In genomic region chr4:165625281-165625680, GRCh38 we compare ENCODE assay signal across 26 cellular contexts.
"Had no signal": no experiment of that assay in that cellular context is flagged by ENCODE, and none has a peak within 500 bp of the region (broad histone marks: within the 10 kb centered on the region; RNA-seq: fewer than 3 reads in every experiment).

No MANE protein-coding gene starts in this region.

- H3K27ac ChIP-seq: ascending aorta, body of pancreas, cardiac muscle cell, Peyer's patch, RWPE1, VCaP had no signal

- H3K36me3 ChIP-seq: ascending aorta, cardiac muscle cell, Peyer's patch had no signal

- ATAC-seq: activated naive CD4-positive, alpha-beta T cell treated with anti-CD3 and anti-CD28 coated beads, Interleukin-2, amount 50 U/mL, for 72 hours; activated naive CD8-positive, alpha-beta T cell treated with anti-CD3 and anti-CD28 coated beads, Interleukin-2, amount 50 U/mL, for 24 hours; activated T-cell treated with anti-CD3 and anti-CD28 coated beads, Interleukin-2, amount 50 U/mL, for 4 hours; body of pancreas had no signal

- H3K27me3 ChIP-seq: ascending aorta, body of pancreas, cardiac muscle cell, Peyer's patch had no signal

- H3K4me3 ChIP-seq: ascending aorta, body of pancreas, cardiac muscle cell, Peyer's patch had no signal

- H3K4me1 ChIP-seq: ascending aorta, body of pancreas, Peyer's patch had no signal

- H3K9me3 ChIP-seq: ascending aorta, body of pancreas, Peyer's patch had no signal

- DNase-seq: activated CD4-positive, alpha-beta memory T cell treated with anti-CD3 and anti-CD28 coated beads for 36 hours; activated CD4-positive, alpha-beta T cell treated with anti-CD3 and anti-CD28 coated beads, Interleukin-2, amount 10 ng/mL, durations not matched to agents 7 days and 5 days; activated CD4-positive, CD25-positive, alpha-beta regulatory T cell; activated CD8-positive, alpha-beta memory T cell treated with anti-CD3 and anti-CD28 coated beads for 24 hours; activated effector memory CD4-positive, alpha-beta T cell treated with anti-CD3 and anti-CD28 coated beads, Interleukin-2, amount 50 U/mL, for 16 hours; activated naive CD4-positive, alpha-beta T cell treated with Interleukin-2 at 50 U/mL for 16 hours; activated naive CD8-positive, alpha-beta T cell treated with anti-CD3 and anti-CD28 coated beads, Interleukin-2, amount 50 U/mL, for 24 hours; activated T-cell treated with anti-CD3 and anti-CD28 coated beads, Interleukin-2, amount 50 U/mL, for 4 hours; amniotic stem cell; body of pancreas; KG1; NCI-H1048; NCI-H1930; NCI-H2171; NCI-H2227 treated with DMSO at 0.1 percent for 48 hours; NCI-H526; NCI-H774; OCI-M1; Peyer's patch; SHP77 treated with DMSO at 0.1 percent for 48 hours; T-helper 1 cell had no signal
